1 cellular context compared by ENCODE assay signal in genomic region chr15:75230016-75230343, GRCh38.
TF ChIP-seq lines count a peak whose summit lies in the region.

No MANE protein-coding gene starts in this region.

TF ChIP-seq in SK-N-SH, 30 proteins besides CTCF, POLR2A, EP300 and RAD21 (continued from another document):
- no peak for TF ChIP-seq ZBTB33 (IDR thresholded peaks at IDR 0.05; ENCODE audit: borderline replicate concordance, low read depth)
- TF ChIP-seq YY1 (IDR thresholded peaks at IDR 0.05; ENCODE audit: low read depth) = no peak
- no peak for TF ChIP-seq TAF1 (IDR thresholded peaks at IDR 0.05; ENCODE audit: borderline replicate concordance, low read depth, low read length)
